ENCODE assay signal across 14 cellular contexts in genomic region chr5:62722360-62722759, GRCh38.
A peak's percentile ranks its signal among the peaks of the same experiment; 100 is the strongest.
DNase-seq lines count a peak whose midpoint lies in the region; ATAC-seq, FAIRE-seq and TF ChIP-seq lines count a peak whose summit lies in the region.
"Had no signal": no experiment of that assay in that cellular context is flagged by ENCODE, and none has a peak within 500 bp of the region (broad histone marks: within the 10 kb centered on the region; RNA-seq: fewer than 3 reads in every experiment).

No MANE protein-coding gene starts in this region.

- H3K79me2 ChIP-seq in KMS-11 (ENCODE audit: insufficient read depth, low read depth) (no peaks in the 10 kb centered on the region), GM12878 (ENCODE audit: control insufficient read depth, insufficient read depth, low read length) (no peaks in the 10 kb centered on the region), neural progenitor cell (ENCODE audit: low read depth) (no peaks in the 10 kb centered on the region)

- intact Hi-C loops in GM12878 (cut with micrococcal nuclease; ENCODE audit: unreplicated experiment) (no loop called here), left lung (cut with DNase I) (no loop called here)

- BruUV-seq in GM12878 (replicated peaks; lab: Mats Ljungman, UMichigan) = no TSS peak

- no peak for FAIRE-seq in GM12878 (lab: Jason Lieb, UNC)

- H3K27ac ChIP-seq in KMS-11 (no peak overlapping the region), GM12878 (ENCODE audit: control insufficient read depth, insufficient read depth) (no peak overlapping the region), neural progenitor cell (no peak overlapping the region), left lung (no peak overlapping the region)
- H3K27ac ChIP-seq: BLaER1, GM23248 had no signal

- H3F3A ChIP-seq in neural progenitor cell (ENCODE audit: low read depth) = no peaks in the 10 kb centered on the region

- H2AFZ ChIP-seq in KMS-11 (ENCODE audit: low read depth) (no peak overlapping the region), GM12878 (ENCODE audit: control insufficient read depth, low read depth, low read length) (no peak overlapping the region), neural progenitor cell (replicated peaks) (no peak overlapping the region)
- H2AFZ ChIP-seq: GM23248 had no signal

- peaks cover 3% of the 10 kb centered on the region for H3K27me3 Mint-ChIP-seq in neural progenitor cell (ENCODE audit: insufficient read depth, low read depth)

- TF ChIP-seq RAD21 in GM12878 (IDR thresholded peaks at IDR 0.05; ENCODE audit: insufficient read depth, low read depth, low read length) = no peak

- POLR2A ChIA-PET in GM12878 (lab: Charles Lee) = no interaction called here

- H3K4me1 Mint-ChIP-seq in neural progenitor cell = peaks cover 15% of the 10 kb centered on the region
- H3K4me1 Mint-ChIP-seq: IgD-negative memory B cell had no signal

- H3K4me2 ChIP-seq in KMS-11 (no peak overlapping the region), GM12878 (ENCODE audit: control insufficient read depth, insufficient read depth) (no peak overlapping the region), neural progenitor cell (no peak overlapping the region)
- H3K4me2 ChIP-seq: BLaER1 had no signal

- H3K4me3 ChIP-seq in KMS-11 (IDR thresholded peaks at IDR 0.05; ENCODE audit: insufficient read depth, low read depth, low read length) (no peak overlapping the region), GM12878 (no peak overlapping the region), neural progenitor cell (no peak overlapping the region), left lung (no peak overlapping the region)
- H3K4me3 ChIP-seq: BLaER1, GM23248 had no signal

- SMC1A ChIA-PET in GM12878 (lab: Charles Lee; ENCODE audit: uncharacterized antibody, unreplicated experiment) = interaction anchor here (0.7 kb wide), 1 partner anchor 338 kb away, joined by 3 read pairs; no protein-coding TSS in a partner anchor

- H3K36me3 Mint-ChIP-seq in neural progenitor cell = no peaks in the 10 kb centered on the region
- H3K36me3 Mint-ChIP-seq: IgD-negative memory B cell had no signal

- H3K9me3 ChIP-seq in GM12878 (replicated peaks; ENCODE audit: control insufficient read depth, insufficient read depth, low read length) (no peaks in the 10 kb centered on the region), neural progenitor cell (ENCODE audit: low read depth) (no peaks in the 10 kb centered on the region), left lung (no peaks in the 10 kb centered on the region)
- H3K9me3 ChIP-seq: BLaER1 had no signal

- no peak for TF ChIP-seq POLR2A in GM12878 (IDR thresholded peaks at IDR 0.05; ENCODE audit: low read depth, low read length)

- H3K36me3 ChIP-seq in KMS-11 (ENCODE audit: insufficient read depth) (no peaks in the 10 kb centered on the region), GM12878 (ENCODE audit: control insufficient read depth in 2 of 2, insufficient read depth in 2 of 2, low read length in 1 of 2) (no peaks in the 10 kb centered on the region), neural progenitor cell (no peaks in the 10 kb centered on the region), left lung (no peaks in the 10 kb centered on the region)
- H3K36me3 ChIP-seq: BLaER1 had no signal

- H3K4me3 Mint-ChIP-seq in neural progenitor cell = no peak overlapping the region
- H3K4me3 Mint-ChIP-seq: IgD-negative memory B cell had no signal

- H3K27me3 ChIP-seq in KMS-11 (ENCODE audit: insufficient read depth, low read depth) (no peaks in the 10 kb centered on the region), GM12878 (replicated peaks in 1 of 2; ENCODE audit: control insufficient read depth in 2 of 2, insufficient read depth in 2 of 2, low read length in 1 of 2) (no peaks in the 10 kb centered on the region; a peak in 1 of 4 replicates), neural progenitor cell (no peaks in the 10 kb centered on the region), left lung (no peaks in the 10 kb centered on the region)
- H3K27me3 ChIP-seq: BLaER1 had no signal

- H3K9me3 Mint-ChIP-seq in neural progenitor cell = no peaks in the 10 kb centered on the region

- DNase-seq in GM12878 (ENCODE audit: low read depth, low spot score) = no peak
- DNase-seq in neural progenitor cell (ENCODE audit: low spot score) = no peak
- DNase-seq in NOMO-1 (lab: John Stamatoyannopoulos, UW; ENCODE audit: unreplicated experiment in 2 of 2) = no peak
- no peak for DNase-seq in left lung
- DNase-seq: DMS 273 treated with DMSO at 0.1 percent for 48 hours, GM23248, NCI-H1092, NCI-H226, NCI-H526 had no signal

- no peak for TF ChIP-seq EP300 in GM12878 (IDR thresholded peaks at IDR 0.05; ENCODE audit: borderline replicate concordance in 1 of 2, control insufficient read depth in 1 of 2, low read depth in 2 of 2, low read length in 2 of 2)

- no peak; the same call in 2 of the 3 replicates for ATAC-seq in GM12878
- ATAC-seq in HG03135 (IDR thresholded peaks at IDR 0.05; ENCODE audit: unreplicated experiment) = no peak
- ATAC-seq in left lung = no peak

- CTCF ChIA-PET in GM12878 (lab: Yijun Ruan, JAX) = no interaction called here

- H3K27ac Mint-ChIP-seq in neural progenitor cell = no peak overlapping the region
- H3K27ac Mint-ChIP-seq: IgD-negative memory B cell had no signal

- H3K9ac ChIP-seq in KMS-11 = no peak overlapping the region
- H3K9ac ChIP-seq in GM12878 (ENCODE audit: control insufficient read depth, insufficient read depth, low read length) = no peak overlapping the region
- H3K9ac ChIP-seq in neural progenitor cell = no peak overlapping the region
- H3K9ac ChIP-seq: BLaER1, GM23248 had no signal

- RAD21 ChIA-PET in GM12878 (lab: Charles Lee; ENCODE audit: unreplicated experiment) = no interaction called here

- in situ Hi-C loops in GM12878 (cut with MboI) = no loop called here

- TF ChIP-seq CTCF in GM12872 (IDR thresholded peaks at IDR 0.05; ENCODE audit: insufficient read depth, low read depth, low read length) (0 out of 3 replicates have a peak, but pooled peaks have one; percentile 10), KMS-11 (conservative IDR thresholded peaks at IDR 0.05; ENCODE audit: low read depth, low read length) (0 out of 2 replicates have a peak, but pooled peaks have one; percentile 9), GM12878 (IDR thresholded peaks at IDR 0.05 in 2 of 3, conservative IDR thresholded peaks at IDR 0.05 in 1 of 3; ENCODE audit: control insufficient read depth in 2 of 3, extremely low read depth in 1 of 3, insufficient read depth in 1 of 3, low read depth in 3 of 3, low read length in 3 of 3) (0 out of 6 replicates have a peak, but pooled peaks of 2 of the 3 experiments have one; percentile 2 to 4), neural progenitor cell (IDR thresholded peaks at IDR 0.05) (peak; percentile 16), left lung (IDR thresholded peaks at IDR 0.05) (no peak)

- peaks cover 38% of the 10 kb centered on the region for H3K4me1 ChIP-seq in KMS-11 (ENCODE audit: low read depth, poor library complexity, severe bottlenecking)
- no peaks in the 10 kb centered on the region for H3K4me1 ChIP-seq in GM12878 (ENCODE audit: control insufficient read depth, insufficient read depth, low read length)
- H3K4me1 ChIP-seq in neural progenitor cell = peaks cover 5% of the 10 kb centered on the region
- H3K4me1 ChIP-seq in left lung = no peaks in the 10 kb centered on the region

- 36% methylated on average over 9 of the region's 9 CpGs for WGBS in GM12878 (ENCODE audit: insufficient coverage, insufficient replicate concordance, low lambda C conversion rate, missing lambda C conversion rate)

- H4K20me1 ChIP-seq in KMS-11 (ENCODE audit: insufficient read depth) (no peaks in the 10 kb centered on the region), GM12878 (ENCODE audit: control insufficient read depth, insufficient read depth) (no peaks in the 10 kb centered on the region), neural progenitor cell (ENCODE audit: low read depth) (no peaks in the 10 kb centered on the region)
- H4K20me1 ChIP-seq: BLaER1 had no signal

TF ChIP-seq in GM12878, 131 proteins besides CTCF, POLR2A, EP300 and RAD21:
- TF ChIP-seq CREB1 (IDR thresholded peaks at IDR 0.05; ENCODE audit: low read depth) = no peak
- no peak for TF ChIP-seq POLR2AphosphoS5 (IDR thresholded peaks at IDR 0.05; ENCODE audit: low read length)
- TF ChIP-seq FOXK2 (IDR thresholded peaks at IDR 0.05) = no peak
- TF ChIP-seq JUNB (IDR thresholded peaks at IDR 0.05) = no peak
- no peak for TF ChIP-seq ZNF622 (IDR thresholded peaks at IDR 0.05)
- no peak for TF ChIP-seq GABPA (IDR thresholded peaks at IDR 0.05; ENCODE audit: low read depth)
- TF ChIP-seq ESRRA (IDR thresholded peaks at IDR 0.05; ENCODE audit: low read length) = no peak
- no peak for TF ChIP-seq POLR2AphosphoS2 (IDR thresholded peaks at IDR 0.05; ENCODE audit: low read depth, low read length)
TF ChIP-seq in GM12878: peak in this region for 0.

Comparison
In these comparisons a context has a peak if more than half of its experiments do, and no peak if none do; other contexts are left out.
1. CTCF ChIP-seq: peak in GM12872 (single experiment), KMS-11 (single experiment), GM12878 (2 of 3) and neural progenitor cell (single experiment); none in left lung (0 of 2).